Comparison of ENCODE assay signal across 20 cellular contexts in the genomic region with DNA sequence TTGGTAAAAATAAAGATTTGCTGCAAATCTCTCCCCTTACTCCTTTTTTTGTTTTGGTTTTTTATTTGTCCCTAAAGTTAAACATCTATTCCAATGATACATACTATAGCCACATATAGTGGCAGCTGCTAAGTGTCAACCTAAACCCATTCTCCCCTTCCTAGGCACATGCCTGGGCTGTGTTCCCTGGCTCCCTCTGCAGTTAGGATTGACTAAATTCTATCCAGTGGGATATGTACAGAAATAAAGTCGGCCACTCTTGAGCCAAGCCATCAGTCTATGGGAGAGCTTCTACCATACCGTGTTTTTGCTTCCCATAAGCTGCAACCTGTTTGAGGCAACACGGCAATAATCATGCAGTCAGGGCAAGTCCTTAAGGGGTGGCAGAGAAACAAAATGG. TPM values are rescaled to one million over a fixed set of nuclear protein-coding genes. Genes with fewer than 3 reads are reported as not detected.
A peak's percentile ranks its signal among the peaks of the same experiment; 100 is the strongest.
DNase-seq lines count a peak whose midpoint lies in the region; ATAC-seq, FAIRE-seq and TF ChIP-seq lines count a peak whose summit lies in the region.
"Had no signal": no experiment of that assay in that cellular context is flagged by ENCODE, and none has a peak within 500 bp of the region (broad histone marks: within the 10 kb centered on the region; RNA-seq: fewer than 3 reads in every experiment).

No MANE protein-coding gene starts in this region.

- no peak for TF ChIP-seq POLR2A in H1 (IDR thresholded peaks at IDR 0.05; ENCODE audit: control extremely low read depth in 1 of 2, low read depth in 2 of 2, low read length in 2 of 2)

- H3K23me2 ChIP-seq in H1 (ENCODE audit: low read depth, low read length): no peaks in the 10 kb centered on the region

- no peak overlapping the region for H2AK5ac ChIP-seq in H1 (ENCODE audit: low read depth, low read length)
- no peak overlapping the region for H2AK5ac ChIP-seq in mesendoderm (ENCODE audit: low read length)

- H2BK15ac ChIP-seq in H1 (ENCODE audit: low read length): no peak overlapping the region
- no peak overlapping the region for H2BK15ac ChIP-seq in mesendoderm (replicated peaks; ENCODE audit: low read depth)

- TF ChIP-seq RAD21 in H1 (IDR thresholded peaks at IDR 0.05 in 1 of 2, conservative IDR thresholded peaks at IDR 0.05 in 1 of 2; ENCODE audit: low read depth in 2 of 2, low read length in 2 of 2): peak; percentile 25 to 57; a peak in 3 of 4 replicates

- no peak overlapping the region for H3K27ac ChIP-seq in PC-3 (ENCODE audit: low read length)
- H3K27ac ChIP-seq in H1 (ENCODE audit: low read depth, low read length): no peak overlapping the region
- H3K27ac ChIP-seq in mesendoderm (ENCODE audit: low read depth, low read length): no peak overlapping the region
- H3K27ac ChIP-seq: KMS-11, SJCRH30 had no signal

- CTCF ChIA-PET in PC-3 (lab: Charles Lee) (no interaction called here), H1 (lab: Charles Lee; ENCODE audit: partially characterized antibody) (interaction anchor here (0.7 to 6.1 kb wide), 12 partner anchors 13 to 481 kb away, joined by 3 to 122 read pairs (median 4); no protein-coding TSS in a partner anchor)

- no peak for TF ChIP-seq EP300 in H1 (IDR thresholded peaks at IDR 0.05; ENCODE audit: borderline replicate concordance in 1 of 2, low read depth in 2 of 2, low read length in 2 of 2)

- H4K20me1 ChIP-seq in PC-3 (ENCODE audit: low read length) (no peaks in the 10 kb centered on the region), H1 (replicated peaks in 1 of 2; ENCODE audit: control insufficient read depth in 1 of 2, insufficient read depth in 2 of 2, low read length in 2 of 2) (no peaks in the 10 kb centered on the region)

- intact Hi-C loops in PC-3 (cut with micrococcal nuclease): no loop called here

- BruUV-seq in PC-3 (replicated peaks; lab: Mats Ljungman, UMichigan): no TSS peak

- H4K91ac ChIP-seq in H1 (replicated peaks; ENCODE audit: insufficient read length, low read length): no peak overlapping the region

- no peak overlapping the region for H2BK20ac ChIP-seq in H1 (ENCODE audit: low read length)

- H3K14ac ChIP-seq in H1 (ENCODE audit: insufficient read length): no peak overlapping the region

- H3F3A ChIP-seq in PC-3 (ENCODE audit: low read length, unreplicated experiment): no peaks in the 10 kb centered on the region

- no peak overlapping the region for H2BK5ac ChIP-seq in H1 (ENCODE audit: low read depth, low read length)
- H2BK5ac ChIP-seq in mesendoderm (ENCODE audit: low read length): no peak overlapping the region

- POLR2A ChIA-PET in PC-3 (lab: Charles Lee; ENCODE audit: unreplicated experiment) (no interaction called here), H1 (lab: Charles Lee; ENCODE audit: partially characterized antibody) (no interaction called here)

- H3K36me3 ChIP-seq in PC-3 (ENCODE audit: low read depth, low read length) (no peaks in the 10 kb centered on the region), H1 (ENCODE audit: control insufficient read depth in 2 of 4, insufficient read depth in 4 of 4, low read length in 3 of 4) (no peaks in the 10 kb centered on the region; a peak in 1 of 8 replicates), mesendoderm (ENCODE audit: control insufficient read depth, insufficient read depth, low read length) (no peaks in the 10 kb centered on the region)

- no peak overlapping the region for H4K8ac ChIP-seq in H1 (ENCODE audit: extremely low read depth, insufficient read depth, low read length)
- no peak overlapping the region for H4K8ac ChIP-seq in mesendoderm (ENCODE audit: low read depth, low read length)

- H3K79me2 ChIP-seq in PC-3 (ENCODE audit: low read length) (no peaks in the 10 kb centered on the region), H1 (ENCODE audit: control insufficient read depth in 1 of 2, insufficient read depth in 2 of 2, low read length in 2 of 2) (no peaks in the 10 kb centered on the region), mesendoderm (ENCODE audit: control insufficient read depth, insufficient read depth, low read length) (no peaks in the 10 kb centered on the region)

- H3K9ac ChIP-seq in PC-3 (ENCODE audit: low read length) (no peak overlapping the region), H1 (replicated peaks in 1 of 4; ENCODE audit: extremely low read depth in 1 of 4, low read depth in 3 of 4, low read length in 3 of 4) (no peak overlapping the region), mesendoderm (ENCODE audit: low read length) (no peak overlapping the region)
- H3K9ac ChIP-seq: KMS-11 had no signal

- H2BK12ac ChIP-seq in H1 (ENCODE audit: low read depth, low read length): no peak overlapping the region

- no peak overlapping the region for H3K4me3 ChIP-seq in PC-3 (ENCODE audit: low read length)
- no peak overlapping the region for H3K4me3 ChIP-seq in H1 (ENCODE audit: extremely low read depth in 1 of 4, insufficient read depth in 2 of 4, low read depth in 3 of 4, low read length in 4 of 4)
- no peak overlapping the region for H3K4me3 ChIP-seq in mesendoderm (ENCODE audit: low read length)
- H3K4me3 ChIP-seq: SJCRH30 had no signal

- no peak overlapping the region for H2AFZ ChIP-seq in PC-3 (ENCODE audit: low read length)
- no peak overlapping the region for H2AFZ ChIP-seq in H1 (ENCODE audit: low read length)

- H3K4ac ChIP-seq in H1 (replicated peaks; ENCODE audit: insufficient read length, low read depth, low read length) (no peak overlapping the region), mesendoderm (ENCODE audit: low read depth, low read length) (no peak overlapping the region)

- DNase-seq in PC-3 (no peak), H1 (ENCODE audit: low read depth in 1 of 2, low spot score in 2 of 2) (no peak), mesendoderm (peak; percentile 11), NCI-H526 (lab: John Stamatoyannopoulos, UW) (no peak)
- DNase-seq: CD4-positive, alpha-beta T cell; COR-L47; DMS79; NCI-H1092 treated with DMSO at 0.1 percent for 48 hours; NCI-H1436 treated with DMSO at 0.1 percent for 48 hours; NCI-H2081 treated with DMSO at 0.1 percent for 48 hours; NCI-H774; SJCRH30 had no signal

- no peak overlapping the region for H3K18ac ChIP-seq in H1 (ENCODE audit: extremely low read depth, low read length)
- H3K18ac ChIP-seq in mesendoderm (ENCODE audit: low read length): no peak overlapping the region

- ATAC-seq in PC-3: no peak
- no peak for ATAC-seq in esophagus mucosa
- no peak for ATAC-seq in HG02885 (IDR thresholded peaks at IDR 0.05; ENCODE audit: poor library complexity, unreplicated experiment)
- ATAC-seq in HG03095 (IDR thresholded peaks at IDR 0.05; ENCODE audit: unreplicated experiment): no peak

- H3K23ac ChIP-seq in H1 (ENCODE audit: insufficient read length) (no peak overlapping the region), mesendoderm (ENCODE audit: low read length) (no peak overlapping the region)

- H3K56ac ChIP-seq in H1 (replicated peaks; ENCODE audit: insufficient read length, low read depth, low read length) (no peak overlapping the region), mesendoderm (ENCODE audit: low read length) (no peak overlapping the region)

- H3K79me1 ChIP-seq in H1 (ENCODE audit: low read depth, low read length) (no peaks in the 10 kb centered on the region; the same call in 1 of the 2 replicates), mesendoderm (ENCODE audit: low read length) (no peaks in the 10 kb centered on the region)

- FAIRE-seq in H1 (lab: Jason Lieb, UNC): no peak
- FAIRE-seq: GM19239, H54, HTR-8/SVneo, RCC 7860 had no signal

- no peaks in the 10 kb centered on the region for H3K4me1 ChIP-seq in PC-3 (ENCODE audit: insufficient read depth, low read length)
- no peaks in the 10 kb centered on the region for H3K4me1 ChIP-seq in H1 (replicated peaks in 1 of 4; ENCODE audit: control insufficient read depth in 3 of 4, insufficient read depth in 4 of 4, low read length in 3 of 4)
- no peaks in the 10 kb centered on the region for H3K4me1 ChIP-seq in mesendoderm (ENCODE audit: control insufficient read depth, low read depth, low read length)
- H3K4me1 ChIP-seq: SJCRH30 had no signal

- no peak overlapping the region for H4K5ac ChIP-seq in H1 (ENCODE audit: insufficient read length, low read depth, low read length)
- no peak overlapping the region for H4K5ac ChIP-seq in mesendoderm (ENCODE audit: low read length)

- peak; percentile 14; the same call in 1 of the 2 replicates for TF ChIP-seq CTCF in PC-3 (conservative IDR thresholded peaks at IDR 0.05; ENCODE audit: low read depth, low read length)
- TF ChIP-seq CTCF in H1 (IDR thresholded peaks at IDR 0.05; ENCODE audit: control extremely low read depth in 1 of 3, insufficient read depth in 1 of 3, low read depth in 1 of 3, low read length in 3 of 3): peak; percentile 8 to 50 (median 39)

- 86% methylated on average over 3 of the region's 3 CpGs; no CpG with 5 or more reads in 1 of the 2 experiments for WGBS in H1 (ENCODE audit: extremely low coverage in 1 of 2, insufficient coverage in 1 of 2, insufficient read length in 1 of 2, insufficient replicate concordance in 2 of 2, low coverage in 1 of 2, low lambda C conversion rate in 2 of 2, missing lambda C conversion rate in 1 of 2), 2 experiments
- no CpG with 5 or more reads among the region's 3 CpGs for WGBS in mesendoderm (ENCODE audit: extremely low coverage, insufficient coverage, low lambda C conversion rate)

- H2BK120ac ChIP-seq in H1 (replicated peaks; ENCODE audit: low read depth, low read length) (no peak overlapping the region), mesendoderm (ENCODE audit: low read depth, low read length) (no peak overlapping the region)

- H3K9me3 ChIP-seq in PC-3 (ENCODE audit: low read length) (no peaks in the 10 kb centered on the region), H1 (ENCODE audit: insufficient read depth in 2 of 2, low read depth in 1 of 2, low read length in 1 of 2) (no peaks in the 10 kb centered on the region)
- H3K9me3 ChIP-seq: SJCRH30 had no signal

- no peaks in the 10 kb centered on the region for H3K9me2 ChIP-seq in PC-3 (replicated peaks; ENCODE audit: low read length)

- H3K4me2 ChIP-seq in PC-3 (ENCODE audit: low read length) (no peak overlapping the region), H1 (ENCODE audit: insufficient read depth in 1 of 2, low read depth in 2 of 2, low read length in 2 of 2) (no peak overlapping the region), mesendoderm (ENCODE audit: low read length) (no peak overlapping the region)
- H3K4me2 ChIP-seq: KMS-11 had no signal

- H3K27me3 ChIP-seq in PC-3 (ENCODE audit: low read length) (no peaks in the 10 kb centered on the region), H1 (replicated peaks in 1 of 4; ENCODE audit: control insufficient read depth in 3 of 4, extremely low read depth in 1 of 4, insufficient read depth in 3 of 4, low read length in 3 of 4) (no peaks in the 10 kb centered on the region), mesendoderm (ENCODE audit: insufficient read depth, low read length, poor library complexity) (no peaks in the 10 kb centered on the region)
- H3K27me3 ChIP-seq: SJCRH30 had no signal

RNA-seq across cellular contexts. Expression of a gene that starts 23.6 kb away (rescaled TPM):
- total RNA-seq in PC-3 (2014; rRNA removed) (1.2 and 2.4 TPM in 2 replicates), esophagus mucosa (0.36 TPM)
- 2.9 and 3.8 TPM in 2 replicates for total RNA-seq in H1 (2021; fragmentation: NEBNext Ultra II Directional; extraction: Animal tissue kit (Norgen Biotek cat#: 25700))
- polyA plus RNA-seq in H1 (2011; rRNA removed): 3.3 and 4.9 TPM in 2 replicates
- polyA plus RNA-seq in H1 (2011; cell fraction: cytosol; rRNA removed): 4.8 TPM
- 6.6 TPM for polyA plus RNA-seq in H1 (2011; cell fraction: nucleus; rRNA removed)
- polyA plus RNA-seq in H1 (2012, experiment 1 of 2): 2.4 to 4.7 TPM (median 3.5 TPM) in 4 replicates
- polyA plus RNA-seq in H1 (2012, experiment 2 of 2): 0.29 TPM
- polyA plus RNA-seq in H1 (2013, experiment 1 of 2): 3.4 TPM
- polyA plus RNA-seq in H1 (2013, experiment 2 of 2): 2.4 TPM
- polyA minus RNA-seq in H1 (2011; rRNA and poly(A)+ RNA removed): 2.6 and 5.6 TPM in 2 replicates
- 1.0 TPM for polyA minus RNA-seq in H1 (2011; cell fraction: cytosol; rRNA and poly(A)+ RNA removed)
- polyA minus RNA-seq in H1 (2011; cell fraction: nucleus; rRNA and poly(A)+ RNA removed): 5.8 TPM
- polyA plus RNA-seq in mesendoderm (2013, experiment 1 of 2): 0.84 TPM
- 1.1 TPM for polyA plus RNA-seq in mesendoderm (2013, experiment 2 of 2)

RNA-seq across cellular contexts. Expression of a gene that starts 27.8 kb away (rescaled TPM):
- total RNA-seq in PC-3 (2014; rRNA removed) (11.7 and 24.6 TPM in 2 replicates), esophagus mucosa (0.52 TPM)
- total RNA-seq in H1 (2021; fragmentation: NEBNext Ultra II Directional; extraction: Animal tissue kit (Norgen Biotek cat#: 25700)): 6.1 and 6.3 TPM in 2 replicates
- 1.5 and 1.7 TPM in 2 replicates for polyA plus RNA-seq in H1 (2011; rRNA removed)
- polyA plus RNA-seq in H1 (2011; cell fraction: cytosol; rRNA removed): 2.8 TPM
- 4.4 TPM for polyA plus RNA-seq in H1 (2011; cell fraction: nucleus; rRNA removed)
- 3.1 to 6.4 TPM (median 4.5 TPM) in 4 replicates for polyA plus RNA-seq in H1 (2012, experiment 1 of 2)
- polyA plus RNA-seq in H1 (2012, experiment 2 of 2): 0.17 TPM
- polyA plus RNA-seq in H1 (2013, experiment 1 of 2): 4.7 TPM
- polyA plus RNA-seq in H1 (2013, experiment 2 of 2): 5.1 TPM
- 2.2 and 3.3 TPM in 2 replicates for polyA minus RNA-seq in H1 (2011; rRNA and poly(A)+ RNA removed)
- 3.2 TPM for polyA minus RNA-seq in H1 (2011; cell fraction: cytosol; rRNA and poly(A)+ RNA removed)
- polyA minus RNA-seq in H1 (2011; cell fraction: nucleus; rRNA and poly(A)+ RNA removed): 7.0 TPM
- 0.32 TPM for polyA plus RNA-seq in mesendoderm (2013, experiment 1 of 2)
- 0.45 TPM for polyA plus RNA-seq in mesendoderm (2013, experiment 2 of 2)
